In genomic region chr5:135214897-135215616, GRCh38 we compare ENCODE assay signal across 14 cellular contexts.
A peak's percentile ranks its signal among the peaks of the same experiment; 100 is the strongest.
DNase-seq lines count a peak whose midpoint lies in the region; ATAC-seq, FAIRE-seq and TF ChIP-seq lines count a peak whose summit lies in the region.
"Had no signal": no experiment of that assay in that cellular context is flagged by ENCODE, and none has a peak within 500 bp of the region (broad histone marks: within the 10 kb centered on the region; RNA-seq: fewer than 3 reads in every experiment).

No MANE protein-coding gene starts in this region.

- WGBS in K562 (ENCODE audit: insufficient coverage, low coverage, missing lambda C conversion rate): 2% methylated on average over 7 of the region's 7 CpGs
- WGBS in right lobe of liver (ENCODE audit: insufficient coverage, low coverage, low lambda C conversion rate, missing lambda C conversion rate): 32% methylated on average over 6 of the region's 7 CpGs

- no peak overlapping the region for H3K4me3 Mint-ChIP-seq in stimulated activated naive B cell treated with anti-CD40 and anti-IgM and Interleukin-4, amounts not matched to agents 10 μg/mL and 1 μg/mL and 100 μg/mL, for 72 hours
- no peak overlapping the region for H3K4me3 Mint-ChIP-seq in activated CD4-positive, alpha-beta memory T cell treated with anti-CD3 and anti-CD28 coated beads for 36 hours
- H3K4me3 Mint-ChIP-seq: B cell; natural killer cell; stimulated activated effector memory CD8-positive, alpha-beta T cell treated with anti-CD3 and anti-CD28 coated beads, Interleukin-12 subunit alpha, Interleukin-12 subunit beta, amount 100 ng/mL, for 72 hours had no signal

- H3K9me1 ChIP-seq in K562 (ENCODE audit: control insufficient read depth, insufficient read depth, low read length): no peaks in the 10 kb centered on the region

- intact Hi-C loops in K562 (cut with micrococcal nuclease) (no loop called here), right lobe of liver (cut with DNase I) (no loop called here)
- intact Hi-C loops in activated CD4-positive, alpha-beta memory T cell treated with anti-CD3 and anti-CD28 coated beads for 36 hours (cut with micrococcal nuclease): no loop called here

- H3K27ac ChIP-seq in AG04450 (ENCODE audit: low read depth, low read length) (peak overlapping the region; percentile 21), K562 (ENCODE audit: extremely low read depth, low read depth, low read length) (no peak overlapping the region), right lobe of liver (no peak overlapping the region)

- no peaks in the 10 kb centered on the region for H3K4me1 Mint-ChIP-seq in stimulated activated naive B cell treated with anti-CD40 and anti-IgM and Interleukin-4, amounts not matched to agents 10 μg/mL and 1 μg/mL and 100 μg/mL, for 72 hours
- H3K4me1 Mint-ChIP-seq in activated CD4-positive, alpha-beta memory T cell treated with anti-CD3 and anti-CD28 coated beads for 36 hours (ENCODE audit: low read depth): no peaks in the 10 kb centered on the region
- H3K4me1 Mint-ChIP-seq: B cell; natural killer cell; stimulated activated effector memory CD8-positive, alpha-beta T cell treated with anti-CD3 and anti-CD28 coated beads, Interleukin-12 subunit alpha, Interleukin-12 subunit beta, amount 100 ng/mL, for 72 hours had no signal

- in situ Hi-C loops in KBM-7 (cut with MboI; ENCODE audit: low pct_unique_long_range_greater_than_20kb, low sequenced_read_pairs): no loop called here
- in situ Hi-C loops in K562 (cut with MboI): no loop called here

- H3K79me2 ChIP-seq in K562 (ENCODE audit: control insufficient read depth, insufficient read depth, low read length): no peaks in the 10 kb centered on the region

- no TSS peak for BruUV-seq in K562 (replicated peaks; lab: Mats Ljungman, UMichigan)

- peak overlapping the region in 1 of 2 experiments; percentile 19; a peak in 1 of 4 replicates for H3K9ac ChIP-seq in K562 (ENCODE audit: insufficient read depth in 1 of 2, low read depth in 2 of 2, low read length in 2 of 2)

- H3K27me3 ChIP-seq in AG04450 (ENCODE audit: control insufficient read depth, insufficient read depth, low read length) (no peaks in the 10 kb centered on the region), K562 (ENCODE audit: control insufficient read depth in 2 of 2, insufficient read depth in 2 of 2, low read length in 2 of 2) (peaks cover 0 to 13% of the 10 kb centered on the region in 2 experiments; a peak in 2 of 5 replicates), right lobe of liver (no peaks in the 10 kb centered on the region)

- FAIRE-seq in K562 (lab: Jason Lieb, UNC): peak; percentile 73

- POLR2A ChIA-PET in AG04450 (lab: Yijun Ruan, JAX) (no interaction called here), K562 (lab: Yijun Ruan, JAX) (interaction anchor here (1.1 to 1.7 kb wide), 2 partner anchors 10 to 24 kb away, joined by 3 to 7 read pairs; no protein-coding TSS in a partner anchor)
- POLR2A ChIA-PET in activated CD4-positive, alpha-beta memory T cell treated with anti-CD3 and anti-CD28 coated beads for 36 hours (lab: Charles Lee): no interaction called here

- H3K36me3 ChIP-seq in K562 (ENCODE audit: control insufficient read depth, insufficient read depth, low read length) (no peaks in the 10 kb centered on the region), right lobe of liver (no peaks in the 10 kb centered on the region)

- TF ChIP-seq RAD21 in K562 (CRISPR knock-in tag; conservative IDR thresholded peaks at IDR 0.05 in 1 of 2, IDR thresholded peaks at IDR 0.05 in 1 of 2): no peak

- no peaks in the 10 kb centered on the region for H3K36me3 Mint-ChIP-seq in stimulated activated naive B cell treated with anti-CD40 and anti-IgM and Interleukin-4, amounts not matched to agents 10 μg/mL and 1 μg/mL and 100 μg/mL, for 72 hours
- H3K36me3 Mint-ChIP-seq in activated CD4-positive, alpha-beta memory T cell treated with anti-CD3 and anti-CD28 coated beads for 36 hours: no peaks in the 10 kb centered on the region
- H3K36me3 Mint-ChIP-seq: natural killer cell; stimulated activated effector memory CD8-positive, alpha-beta T cell treated with anti-CD3 and anti-CD28 coated beads, Interleukin-12 subunit alpha, Interleukin-12 subunit beta, amount 100 ng/mL, for 72 hours had no signal

- no peak overlapping the region for H3K27ac Mint-ChIP-seq in stimulated activated naive B cell treated with anti-CD40 and anti-IgM and Interleukin-4, amounts not matched to agents 10 μg/mL and 1 μg/mL and 100 μg/mL, for 72 hours
- no peak overlapping the region for H3K27ac Mint-ChIP-seq in activated CD4-positive, alpha-beta memory T cell treated with anti-CD3 and anti-CD28 coated beads for 36 hours
- H3K27ac Mint-ChIP-seq: B cell; natural killer cell; stimulated activated effector memory CD8-positive, alpha-beta T cell treated with anti-CD3 and anti-CD28 coated beads, Interleukin-12 subunit alpha, Interleukin-12 subunit beta, amount 100 ng/mL, for 72 hours had no signal

- H2AFZ ChIP-seq in K562 (ENCODE audit: low read depth, low read length): no peak overlapping the region

- H3K4me3 ChIP-seq in AG04450 (ENCODE audit: low read depth, low read length) (no peak overlapping the region), K562 (no peak overlapping the region), right lobe of liver (no peak overlapping the region)

- DNase-seq in AG04450 (ENCODE audit: low read depth, low spot score): no peak
- DNase-seq in KBM-7: peak; percentile 63
- no peak for DNase-seq in K562 (ENCODE audit: extremely low read depth in 1 of 4, low spot score in 3 of 4)
- DNase-seq in right lobe of liver: peak in 1 of 3 donors; percentile 27
- no peak for DNase-seq in HuH-7.5 (ENCODE audit: low spot score)
- DNase-seq in stimulated activated naive B cell treated with anti-CD40 and anti-IgM and Interleukin-4, amounts not matched to agents 10 μg/mL and 1 μg/mL and 100 μg/mL, for 72 hours: no peak
- no peak for DNase-seq in activated CD4-positive, alpha-beta memory T cell treated with anti-CD3 and anti-CD28 coated beads for 36 hours
- DNase-seq in nucleus accumbens (lab: John Stamatoyannopoulos, UW): no peak
- DNase-seq: activated CD4-positive, alpha-beta T cell treated with anti-CD3 and anti-CD28 coated beads, Interleukin-2, amount 50 U/mL, for 1 hour; effector CD4-positive, alpha-beta T cell; natural killer cell; SHP77 treated with DMSO at 0.1 percent for 48 hours had no signal

- CTCF ChIA-PET in AG04450 (lab: Charles Lee): no interaction called here
- CTCF ChIA-PET in K562 (lab: Yijun Ruan, JAX; ENCODE audit: low intra/inter-chr PET ratio): no interaction called here
- CTCF ChIA-PET in activated CD4-positive, alpha-beta memory T cell treated with anti-CD3 and anti-CD28 coated beads for 36 hours (lab: Charles Lee): interaction anchor here (1.3 kb wide), 1 partner anchor 12 kb away, joined by 3 read pairs; no protein-coding TSS in a partner anchor

- H3K27me3 Mint-ChIP-seq in stimulated activated naive B cell treated with anti-CD40 and anti-IgM and Interleukin-4, amounts not matched to agents 10 μg/mL and 1 μg/mL and 100 μg/mL, for 72 hours: peaks cover 15 to 18% of the 10 kb centered on the region in 2 donors
- H3K27me3 Mint-ChIP-seq in activated CD4-positive, alpha-beta memory T cell treated with anti-CD3 and anti-CD28 coated beads for 36 hours: peaks cover 2% of the 10 kb centered on the region

- no peak for TF ChIP-seq EP300 in K562 (IDR thresholded peaks at IDR 0.05; ENCODE audit: low read length)

- no peak for TF ChIP-seq CTCF in AG04450 (IDR thresholded peaks at IDR 0.05; ENCODE audit: low read depth, low read length)
- no peak for TF ChIP-seq CTCF in K562 (IDR thresholded peaks at IDR 0.05 in 2 of 3, conservative IDR thresholded peaks at IDR 0.05 in 1 of 3; ENCODE audit: insufficient read depth in 2 of 3, low read depth in 1 of 3, low read length in 3 of 3)
- no peak for TF ChIP-seq CTCF in right lobe of liver (IDR thresholded peaks at IDR 0.05)

- no peak; the same call in 2 of the 3 replicates for ATAC-seq in K562
- peak in 3 of 4 donors; percentile 29 to 55 (median 50) for ATAC-seq in right lobe of liver
- no peak for ATAC-seq in stimulated activated naive B cell treated with anti-CD40 and anti-IgM and Interleukin-4, amounts not matched to agents 10 μg/mL and 1 μg/mL and 100 μg/mL, for 72 hours (replicated peaks)
- ATAC-seq: natural killer cell had no signal

- no peak for TF ChIP-seq POLR2A in K562 (conservative IDR thresholded peaks at IDR 0.05)
- TF ChIP-seq POLR2A in right lobe of liver (IDR thresholded peaks at IDR 0.05): no peak

- 0 out of 2 replicates have a peak, but pooled peaks cover 4% of the 10 kb centered on the region for H4K20me1 ChIP-seq in K562 (replicated peaks; ENCODE audit: control insufficient read depth, insufficient read depth, low read length)

- H3K4me2 ChIP-seq in K562 (ENCODE audit: insufficient read depth, low read length): no peak overlapping the region

- H3K4me1 ChIP-seq in K562 (replicated peaks in 1 of 2; ENCODE audit: control insufficient read depth in 2 of 2, insufficient read depth in 2 of 2, low read length in 2 of 2): peaks cover 0 to 4% of the 10 kb centered on the region in 2 experiments; a peak in 4 of 5 replicates
- H3K4me1 ChIP-seq in right lobe of liver: no peaks in the 10 kb centered on the region

- H3K9me3 Mint-ChIP-seq in stimulated activated naive B cell treated with anti-CD40 and anti-IgM and Interleukin-4, amounts not matched to agents 10 μg/mL and 1 μg/mL and 100 μg/mL, for 72 hours: no peaks in the 10 kb centered on the region
- no peaks in the 10 kb centered on the region for H3K9me3 Mint-ChIP-seq in activated CD4-positive, alpha-beta memory T cell treated with anti-CD3 and anti-CD28 coated beads for 36 hours
- H3K9me3 Mint-ChIP-seq: natural killer cell; stimulated activated effector memory CD8-positive, alpha-beta T cell treated with anti-CD3 and anti-CD28 coated beads, Interleukin-12 subunit alpha, Interleukin-12 subunit beta, amount 100 ng/mL, for 72 hours had no signal

- no peaks in the 10 kb centered on the region; the same call in 1 of the 2 replicates for H3K9me3 ChIP-seq in AG04450 (ENCODE audit: control insufficient read depth, insufficient read depth, low read length)
- H3K9me3 ChIP-seq in K562 (replicated peaks; ENCODE audit: control insufficient read depth, insufficient read depth, low read depth, low read length): no peaks in the 10 kb centered on the region
- no peaks in the 10 kb centered on the region for H3K9me3 ChIP-seq in right lobe of liver

TF ChIP-seq in K562, 482 proteins besides CTCF, POLR2A, EP300 and RAD21 (continues in another document):
- TF ChIP-seq CCNT2 (IDR thresholded peaks at IDR 0.05; ENCODE audit: borderline replicate concordance, extremely low read depth, insufficient read length, low read depth, low read length) (no peak), SNRNP70 (optimal IDR thresholded peaks at IDR 0.05; ENCODE audit: low read depth, low read length) (no peak), KDM1A (IDR thresholded peaks at IDR 0.05) (peak in 1 of 2 experiments; percentile 42; a peak in 1 of 4 replicates), ZNF668 (CRISPR knock-in tag; IDR thresholded peaks at IDR 0.05) (no peak), SIRT6 (IDR thresholded peaks at IDR 0.05; ENCODE audit: low read depth, low read length) (no peak)

Comparison
In these comparisons a context has a peak if more than half of its experiments do, and no peak if none do; other contexts are left out.
1. ATAC-seq: peak in right lobe of liver (3 of 4); none in K562 (single experiment) and stimulated activated naive B cell treated with anti-CD40 and anti-IgM and Interleukin-4, amounts not matched to agents 10 μg/mL and 1 μg/mL and 100 μg/mL, for 72 hours (0 of 2).